1 cellular context compared by ENCODE assay signal in the genomic region with DNA sequence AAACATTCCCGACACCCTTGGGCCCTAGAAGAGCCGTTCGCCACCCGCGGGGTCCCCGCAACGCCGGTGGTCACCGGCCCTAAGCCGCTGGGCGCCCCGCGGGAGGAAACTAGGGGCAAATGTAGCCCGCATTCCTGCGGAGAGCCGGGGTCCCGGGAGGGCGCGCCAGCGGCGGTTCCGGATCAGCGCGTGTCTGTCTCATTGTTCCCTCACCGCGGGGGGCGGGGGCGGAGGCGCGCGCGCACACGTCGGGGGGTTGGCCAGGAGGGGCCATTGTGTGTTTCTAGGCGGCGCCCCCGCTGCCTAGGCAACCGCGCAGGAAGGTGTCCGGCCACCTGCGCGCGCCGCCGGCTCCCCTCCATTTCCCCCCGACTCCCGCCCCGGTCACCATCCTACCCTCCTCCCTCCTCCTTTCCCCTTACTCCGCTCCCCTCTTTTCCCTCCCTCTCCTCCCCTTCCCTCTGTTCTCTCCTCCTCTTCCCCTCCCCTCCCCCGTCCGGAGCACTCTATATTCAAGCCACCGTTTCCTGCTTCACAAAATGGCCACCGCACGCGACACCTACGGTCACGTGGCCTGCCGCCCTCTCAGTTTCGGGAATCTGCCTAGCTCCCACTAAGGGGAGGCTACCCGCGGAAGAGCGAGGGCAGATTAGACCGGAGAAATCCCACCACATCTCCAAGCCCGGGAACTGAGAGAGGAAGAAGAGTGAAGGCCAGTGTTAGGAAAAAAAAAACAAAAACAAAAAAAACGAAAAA.
A peak's percentile ranks its signal among the peaks of the same experiment; 100 is the strongest.
TF ChIP-seq lines count a peak whose summit lies in the region.

No MANE protein-coding gene starts in this region.

TF ChIP-seq in K562, 482 proteins besides CTCF, POLR2A, EP300 and RAD21 (continued from another document and continues in another):
- TF ChIP-seq ZNF584 (CRISPR knock-in tag; IDR thresholded peaks at IDR 0.05; ENCODE audit: low read depth) = peak; percentile 80; the same call in 1 of the 2 replicates
- no peak for TF ChIP-seq CBX2 (IDR thresholded peaks at IDR 0.05; ENCODE audit: insufficient read depth, low read length, poor library complexity, severe bottlenecking)
- TF ChIP-seq EHMT2 (IDR thresholded peaks at IDR 0.05) = peak; percentile 51; the same call in 1 of the 2 replicates
- TF ChIP-seq TRIM24 (IDR thresholded peaks at IDR 0.05) = peak in 1 of 2 experiments; percentile 54; a peak in 2 of 4 replicates
- TF ChIP-seq, protein P1, sequence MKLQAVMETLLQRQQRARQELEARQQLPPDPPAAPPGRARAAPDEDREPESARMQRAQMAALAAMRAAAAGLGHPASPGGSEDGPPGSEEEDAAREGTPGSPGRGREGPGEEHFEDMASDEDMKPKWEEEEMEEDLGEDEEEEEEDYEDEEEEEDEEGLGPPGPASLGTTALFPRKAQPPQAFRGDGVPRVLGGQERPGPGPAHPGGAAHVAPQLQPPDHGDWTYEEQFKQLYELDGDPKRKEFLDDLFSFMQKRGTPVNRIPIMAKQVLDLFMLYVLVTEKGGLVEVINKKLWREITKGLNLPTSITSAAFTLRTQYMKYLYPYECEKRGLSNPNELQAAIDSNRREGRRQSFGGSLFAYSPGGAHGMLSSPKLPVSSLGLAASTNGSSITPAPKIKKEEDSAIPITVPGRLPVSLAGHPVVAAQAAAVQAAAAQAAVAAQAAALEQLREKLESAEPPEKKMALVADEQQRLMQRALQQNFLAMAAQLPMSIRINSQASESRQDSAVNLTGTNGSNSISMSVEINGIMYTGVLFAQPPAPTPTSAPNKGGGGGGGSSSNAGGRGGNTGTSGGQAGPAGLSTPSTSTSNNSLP (IDR thresholded peaks at IDR 0.05; ENCODE audit: borderline replicate concordance, low read depth, low read length) = no peak
- 0 out of 3 replicates have a peak, but pooled peaks of 1 of the 2 experiments have one; percentile 23 for TF ChIP-seq CBX3 (IDR thresholded peaks at IDR 0.05; ENCODE audit: borderline replicate concordance in 1 of 2, low read length in 2 of 2)
- TF ChIP-seq MCM7 (IDR thresholded peaks at IDR 0.05) = peak in 1 of 2 experiments; percentile 33; a peak in 1 of 4 replicates
- TF ChIP-seq HNRNPL (IDR thresholded peaks at IDR 0.05; ENCODE audit: low read depth, low read length) = no peak
- no peak for TF ChIP-seq BACH1 (tag; IDR thresholded peaks at IDR 0.05)
- TF ChIP-seq HDAC3 (IDR thresholded peaks at IDR 0.05; ENCODE audit: borderline replicate concordance, partially characterized antibody) = peak; percentile 50
- no peak for TF ChIP-seq ZNF707 (CRISPR knock-in tag; conservative IDR thresholded peaks at IDR 0.05)
- peak; percentile 73 for TF ChIP-seq HNRNPK (IDR thresholded peaks at IDR 0.05; ENCODE audit: low read depth, low read length, poor library complexity, severe bottlenecking)
- TF ChIP-seq CC2D1A (IDR thresholded peaks at IDR 0.05) = peak; percentile 40; the same call in 1 of the 2 replicates
- peak in 1 of 2 experiments; percentile 60 for TF ChIP-seq AFF1 (IDR thresholded peaks at IDR 0.05; ENCODE audit: low read depth in 1 of 2, partially characterized antibody in 2 of 2)
- TF ChIP-seq, protein P2, sequence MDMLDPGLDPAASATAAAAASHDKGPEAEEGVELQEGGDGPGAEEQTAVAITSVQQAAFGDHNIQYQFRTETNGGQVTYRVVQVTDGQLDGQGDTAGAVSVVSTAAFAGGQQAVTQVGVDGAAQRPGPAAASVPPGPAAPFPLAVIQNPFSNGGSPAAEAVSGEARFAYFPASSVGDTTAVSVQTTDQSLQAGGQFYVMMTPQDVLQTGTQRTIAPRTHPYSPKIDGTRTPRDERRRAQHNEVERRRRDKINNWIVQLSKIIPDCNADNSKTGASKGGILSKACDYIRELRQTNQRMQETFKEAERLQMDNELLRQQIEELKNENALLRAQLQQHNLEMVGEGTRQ (CRISPR knock-in tag; IDR thresholded peaks at IDR 0.05) = peak; percentile 93
- TF ChIP-seq BCOR (IDR thresholded peaks at IDR 0.05) = peak; percentile 45
- TF ChIP-seq TRIM28 (IDR thresholded peaks at IDR 0.05) = peak; percentile 21; the same call in 1 of the 2 replicates
- no peak for TF ChIP-seq KAT7 (CRISPR knock-in tag; IDR thresholded peaks at IDR 0.05; ENCODE audit: borderline replicate concordance)
- no peak for TF ChIP-seq ETS2 (tag; IDR thresholded peaks at IDR 0.05; ENCODE audit: borderline replicate concordance, poor library complexity, severe bottlenecking)
- TF ChIP-seq, protein P3, sequence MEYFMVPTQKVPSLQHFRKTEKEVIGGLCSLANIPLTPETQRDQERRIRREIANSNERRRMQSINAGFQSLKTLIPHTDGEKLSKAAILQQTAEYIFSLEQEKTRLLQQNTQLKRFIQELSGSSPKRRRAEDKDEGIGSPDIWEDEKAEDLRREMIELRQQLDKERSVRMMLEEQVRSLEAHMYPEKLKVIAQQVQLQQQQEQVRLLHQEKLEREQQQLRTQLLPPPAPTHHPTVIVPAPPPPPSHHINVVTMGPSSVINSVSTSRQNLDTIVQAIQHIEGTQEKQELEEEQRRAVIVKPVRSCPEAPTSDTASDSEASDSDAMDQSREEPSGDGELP (CRISPR knock-in tag; IDR thresholded peaks at IDR 0.05; ENCODE audit: borderline replicate concordance) = peak; percentile 19; the same call in 1 of the 2 replicates
- peak; percentile 76 for TF ChIP-seq ETS1 (conservative IDR thresholded peaks at IDR 0.05; ENCODE audit: control insufficient read depth, low read depth, low read length)
- TF ChIP-seq TSC22D4 (tag; IDR thresholded peaks at IDR 0.05) = no peak
- TF ChIP-seq ZBTB7A (IDR thresholded peaks at IDR 0.05; ENCODE audit: borderline replicate concordance, control insufficient read depth, low read depth, low read length) = peak; percentile 88
- TF ChIP-seq MEF2A (IDR thresholded peaks at IDR 0.05; ENCODE audit: control insufficient read depth, low read depth, low read length) = no peak
- TF ChIP-seq KHSRP (IDR thresholded peaks at IDR 0.05) = no peak
- no peak for TF ChIP-seq RHOXF2B (CRISPR knock-in tag; conservative IDR thresholded peaks at IDR 0.05)
- no peak for TF ChIP-seq ATF1 (CRISPR knock-in tag; IDR thresholded peaks at IDR 0.05)
- no peak for TF ChIP-seq ATF1 (tag; IDR thresholded peaks at IDR 0.05)
- TF ChIP-seq, protein P4, sequence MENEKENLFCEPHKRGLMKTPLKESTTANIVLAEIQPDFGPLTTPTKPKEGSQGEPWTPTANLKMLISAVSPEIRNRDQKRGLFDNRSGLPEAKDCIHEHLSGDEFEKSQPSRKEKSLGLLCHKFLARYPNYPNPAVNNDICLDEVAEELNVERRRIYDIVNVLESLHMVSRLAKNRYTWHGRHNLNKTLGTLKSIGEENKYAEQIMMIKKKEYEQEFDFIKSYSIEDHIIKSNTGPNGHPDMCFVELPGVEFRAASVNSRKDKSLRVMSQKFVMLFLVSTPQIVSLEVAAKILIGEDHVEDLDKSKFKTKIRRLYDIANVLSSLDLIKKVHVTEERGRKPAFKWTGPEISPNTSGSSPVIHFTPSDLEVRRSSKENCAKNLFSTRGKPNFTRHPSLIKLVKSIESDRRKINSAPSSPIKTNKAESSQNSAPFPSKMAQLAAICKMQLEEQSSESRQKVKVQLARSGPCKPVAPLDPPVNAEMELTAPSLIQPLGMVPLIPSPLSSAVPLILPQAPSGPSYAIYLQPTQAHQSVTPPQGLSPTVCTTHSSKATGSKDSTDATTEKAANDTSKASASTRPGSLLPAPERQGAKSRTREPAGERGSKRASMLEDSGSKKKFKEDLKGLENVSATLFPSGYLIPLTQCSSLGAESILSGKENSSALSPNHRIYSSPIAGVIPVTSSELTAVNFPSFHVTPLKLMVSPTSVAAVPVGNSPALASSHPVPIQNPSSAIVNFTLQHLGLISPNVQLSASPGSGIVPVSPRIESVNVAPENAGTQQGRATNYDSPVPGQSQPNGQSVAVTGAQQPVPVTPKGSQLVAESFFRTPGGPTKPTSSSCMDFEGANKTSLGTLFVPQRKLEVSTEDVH (IDR thresholded peaks at IDR 0.05; ENCODE audit: low read depth, partially characterized antibody) = peak; percentile 68
- TF ChIP-seq, protein P5, sequence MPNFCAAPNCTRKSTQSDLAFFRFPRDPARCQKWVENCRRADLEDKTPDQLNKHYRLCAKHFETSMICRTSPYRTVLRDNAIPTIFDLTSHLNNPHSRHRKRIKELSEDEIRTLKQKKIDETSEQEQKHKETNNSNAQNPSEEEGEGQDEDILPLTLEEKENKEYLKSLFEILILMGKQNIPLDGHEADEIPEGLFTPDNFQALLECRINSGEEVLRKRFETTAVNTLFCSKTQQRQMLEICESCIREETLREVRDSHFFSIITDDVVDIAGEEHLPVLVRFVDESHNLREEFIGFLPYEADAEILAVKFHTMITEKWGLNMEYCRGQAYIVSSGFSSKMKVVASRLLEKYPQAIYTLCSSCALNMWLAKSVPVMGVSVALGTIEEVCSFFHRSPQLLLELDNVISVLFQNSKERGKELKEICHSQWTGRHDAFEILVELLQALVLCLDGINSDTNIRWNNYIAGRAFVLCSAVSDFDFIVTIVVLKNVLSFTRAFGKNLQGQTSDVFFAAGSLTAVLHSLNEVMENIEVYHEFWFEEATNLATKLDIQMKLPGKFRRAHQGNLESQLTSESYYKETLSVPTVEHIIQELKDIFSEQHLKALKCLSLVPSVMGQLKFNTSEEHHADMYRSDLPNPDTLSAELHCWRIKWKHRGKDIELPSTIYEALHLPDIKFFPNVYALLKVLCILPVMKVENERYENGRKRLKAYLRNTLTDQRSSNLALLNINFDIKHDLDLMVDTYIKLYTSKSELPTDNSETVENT (CRISPR knock-in tag; IDR thresholded peaks at IDR 0.05) = no peak
- TF ChIP-seq FOXJ2 (tag; IDR thresholded peaks at IDR 0.05) = peak; percentile 91
- no peak for TF ChIP-seq MCM3 (IDR thresholded peaks at IDR 0.05)
- TF ChIP-seq HDAC6 (IDR thresholded peaks at IDR 0.05; ENCODE audit: low read depth, low read length) = no peak
- TF ChIP-seq TCF7L2 (IDR thresholded peaks at IDR 0.05; ENCODE audit: low read depth, low read length) = no peak
- peak; percentile 94 for TF ChIP-seq KAT8 (IDR thresholded peaks at IDR 0.05; ENCODE audit: low read depth)
- TF ChIP-seq ZNF511 (CRISPR knock-in tag; IDR thresholded peaks at IDR 0.05) = no peak
- no peak for TF ChIP-seq ZNF146 (CRISPR knock-in tag; IDR thresholded peaks at IDR 0.05; ENCODE audit: unreplicated experiment)
- TF ChIP-seq NR0B1 (IDR thresholded peaks at IDR 0.05; ENCODE audit: partially characterized antibody) = no peak
